Comparison of ENCODE assay signal across 22 cellular contexts in genomic region chr4:21126113-21126512, GRCh38.
"Had no signal": no experiment of that assay in that cellular context is flagged by ENCODE, and none has a peak within 500 bp of the region (broad histone marks: within the 10 kb centered on the region; RNA-seq: fewer than 3 reads in every experiment).

No MANE protein-coding gene starts in this region.

- H3K9me3 ChIP-seq: MG63 had no signal

- H3K27ac ChIP-seq: RWPE1 had no signal

- H3K27me3 ChIP-seq: MG63 had no signal

- H3K36me3 ChIP-seq: MG63 had no signal

- DNase-seq: IMR-90, Karpas-422, KG1, MG63, NCI-H1092, NCI-H1105 treated with DMSO at 0.1 percent for 48 hours, NCI-H1417 treated with DMSO at 0.1 percent for 48 hours, NCI-H146, NCI-H1694 treated with DMSO at 0.1 percent for 48 hours, NCI-H1930, NCI-H2081, NCI-H2107, NCI-H345, NCI-H446 treated with DMSO at 0.1 percent for 48 hours, NCI-H510A treated with DMSO at 0.1 percent for 48 hours, NCI-H526 treated with DMSO at 0.1 percent for 48 hours, NCI-H774, PC-3, SHP77 had no signal

- ATAC-seq: HepG2, Panc1, PC-3 had no signal

- H3K4me3 ChIP-seq: MG63 had no signal
